Comparison of ENCODE assay signal across 8 cellular contexts in the genomic region with DNA sequence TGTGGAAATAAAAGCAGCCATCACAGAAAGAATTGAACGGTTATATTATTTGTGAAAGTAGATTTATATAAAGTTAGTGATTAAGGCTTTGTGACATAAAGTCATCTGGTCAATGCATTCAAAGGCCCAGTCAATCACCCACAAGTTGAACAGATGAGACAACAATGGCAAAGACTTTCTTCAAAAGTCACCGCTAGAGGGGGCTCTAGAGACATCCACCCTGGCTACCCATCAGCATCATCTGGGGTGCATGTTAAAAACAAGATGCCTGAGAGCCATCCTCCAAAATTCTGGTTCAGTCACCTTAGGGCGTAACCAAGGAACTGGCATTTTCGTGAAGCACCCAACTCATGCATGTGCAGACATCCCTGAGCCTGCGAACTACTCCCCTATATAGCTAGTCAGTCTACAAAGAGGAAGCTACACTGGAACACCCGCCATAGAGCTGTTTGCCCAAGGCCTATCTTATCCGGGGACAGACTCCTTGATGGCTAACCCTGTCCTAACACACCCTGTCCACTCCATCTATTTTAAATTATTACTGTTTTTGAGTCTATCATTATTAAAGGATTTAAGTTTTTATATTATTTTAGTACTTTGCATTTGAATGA.
DNase-seq lines count a peak whose midpoint lies in the region; ATAC-seq and TF ChIP-seq lines count a peak whose summit lies in the region.

No MANE protein-coding gene starts in this region.

- H4K20me1 ChIP-seq in GM23248 (ENCODE audit: insufficient read depth) = no peaks in the 10 kb centered on the region

- H3K4me3 ChIP-seq in BJ (ENCODE audit: low read depth, low read length) (no peak overlapping the region), GM23248 (no peak overlapping the region), Panc1 (ENCODE audit: low read depth in 2 of 2, low read length in 2 of 2) (no peak overlapping the region), fibroblast of villous mesenchyme (ENCODE audit: low read depth, low read length) (no peak overlapping the region)

- intact Hi-C loops in Panc1 (cut with micrococcal nuclease; ENCODE audit: unreplicated experiment) = loop anchor here (5.0 to 10.0 kb wide), 2 partner anchors 85 to 472 kb away; no protein-coding TSS in a partner anchor

- H3F3A ChIP-seq in GM23248 (ENCODE audit: insufficient read depth) = no peaks in the 10 kb centered on the region

- TF ChIP-seq CTCF in BJ (IDR thresholded peaks at IDR 0.05; ENCODE audit: insufficient read depth, low read depth, low read length) (peak; percentile 68), Panc1 (IDR thresholded peaks at IDR 0.05) (peak; percentile 87), fibroblast of villous mesenchyme (IDR thresholded peaks at IDR 0.05; ENCODE audit: insufficient read depth, low read depth, low read length) (peak; percentile 47)

- ATAC-seq in Panc1 (peak; percentile 72; the same call in 1 of the 2 replicates), GM18867 (IDR thresholded peaks at IDR 0.05; ENCODE audit: unreplicated experiment) (no peak), HG03520 (IDR thresholded peaks at IDR 0.05; ENCODE audit: unreplicated experiment) (no peak)

- no peaks in the 10 kb centered on the region for H3K79me2 ChIP-seq in GM23248 (ENCODE audit: insufficient read depth)

- no peaks in the 10 kb centered on the region for H3K9me2 ChIP-seq in GM23248 (ENCODE audit: insufficient read depth)

- CTCF ChIA-PET in BJ (lab: Yijun Ruan, JAX) (interaction anchor here (0.6 to 2.3 kb wide), 4 partner anchors 64 to 84 kb away, joined by 3 to 16 read pairs (median 4); no protein-coding TSS in a partner anchor), Panc1 (lab: Charles Lee) (no interaction called here)

- WGBS in GM23248 (ENCODE audit: low coverage in 1 of 2, low lambda C conversion rate in 2 of 2, missing lambda C conversion rate in 2 of 2), 2 experiments = 28 to 32% methylated on average over 7 of the region's 7 CpGs

- H3K27me3 ChIP-seq in BJ (ENCODE audit: control insufficient read depth, insufficient read depth, low read length) (no peaks in the 10 kb centered on the region), GM23248 (replicated peaks; ENCODE audit: insufficient read depth) (peaks cover 19% of the 10 kb centered on the region), Panc1 (ENCODE audit: control insufficient read depth, insufficient read depth, low read length) (no peaks in the 10 kb centered on the region)

- in situ Hi-C loops in GM23248 (cut with MboI) = loop anchor here (5.0 kb wide), 1 partner anchor 80 kb away; no protein-coding TSS in a partner anchor
- in situ Hi-C loops in Panc1 (cut with HindIII; ENCODE audit: low pct_unique_long_range_greater_than_20kb, low sequenced_read_pairs) = no loop called here

- no peak overlapping the region for H3K9ac ChIP-seq in GM23248

- H3K27ac ChIP-seq in GM23248 (no peak overlapping the region), Panc1 (ENCODE audit: low read length) (no peak overlapping the region)

- H3K4me2 ChIP-seq in GM23248 (ENCODE audit: unreplicated experiment) = no peak overlapping the region

- no TSS peak for BruUV-seq in Panc1 (replicated peaks; lab: Mats Ljungman, UMichigan)

- H3K36me3 ChIP-seq in BJ (ENCODE audit: control insufficient read depth, insufficient read depth, low read length) (no peaks in the 10 kb centered on the region), GM23248 (ENCODE audit: low read depth) (no peaks in the 10 kb centered on the region), Panc1 (ENCODE audit: control insufficient read depth, insufficient read depth, low read length) (no peaks in the 10 kb centered on the region)

- no peaks in the 10 kb centered on the region for H3K9me3 ChIP-seq in GM23248 (ENCODE audit: low read depth)
- no peaks in the 10 kb centered on the region for H3K9me3 ChIP-seq in Panc1 (ENCODE audit: control insufficient read depth, insufficient read depth, low read depth, low read length)

- POLR2A ChIA-PET in BJ (lab: Charles Lee) = no interaction called here
- POLR2A ChIA-PET in Panc1 (lab: Charles Lee) = no interaction called here

- DNase-seq in BJ (ENCODE audit: low read depth) = no peak
- DNase-seq in GM23248 = peak; percentile 58
- DNase-seq in Panc1 (ENCODE audit: low read depth, low spot score) = no peak
- DNase-seq in fibroblast of villous mesenchyme (ENCODE audit: low read depth) = peak; percentile 21
- DNase-seq in stimulated activated CD8-positive, alpha-beta memory T cell treated with anti-CD3 and anti-CD28 coated beads, Interleukin-4, amount 100 ng/mL, for 48 hours = peak; percentile 32
- no peak for DNase-seq in NCI-H2081 (lab: John Stamatoyannopoulos, UW)

- H2AFZ ChIP-seq in GM23248 = no peak overlapping the region

- H3K4me1 ChIP-seq in GM23248 (ENCODE audit: insufficient read depth) = no peaks in the 10 kb centered on the region
- no peaks in the 10 kb centered on the region for H3K4me1 ChIP-seq in Panc1 (ENCODE audit: control insufficient read depth, insufficient read depth, low read length)

Comparison
In these comparisons a context has a peak if more than half of its experiments do, and no peak if none do; other contexts are left out.
1. DNase-seq: peak in GM23248 (single experiment), fibroblast of villous mesenchyme (single experiment) and stimulated activated CD8-positive, alpha-beta memory T cell treated with anti-CD3 and anti-CD28 coated beads, Interleukin-4, amount 100 ng/mL, for 48 hours (single experiment); none in BJ (single experiment), Panc1 (single experiment) and NCI-H2081 (0 of 2).
2. Peak in every context shown above with its lines, with median percentiles within 50 percentile points of each other: CTCF ChIP-seq.